15 cellular contexts compared by ENCODE assay signal in the genomic region with DNA sequence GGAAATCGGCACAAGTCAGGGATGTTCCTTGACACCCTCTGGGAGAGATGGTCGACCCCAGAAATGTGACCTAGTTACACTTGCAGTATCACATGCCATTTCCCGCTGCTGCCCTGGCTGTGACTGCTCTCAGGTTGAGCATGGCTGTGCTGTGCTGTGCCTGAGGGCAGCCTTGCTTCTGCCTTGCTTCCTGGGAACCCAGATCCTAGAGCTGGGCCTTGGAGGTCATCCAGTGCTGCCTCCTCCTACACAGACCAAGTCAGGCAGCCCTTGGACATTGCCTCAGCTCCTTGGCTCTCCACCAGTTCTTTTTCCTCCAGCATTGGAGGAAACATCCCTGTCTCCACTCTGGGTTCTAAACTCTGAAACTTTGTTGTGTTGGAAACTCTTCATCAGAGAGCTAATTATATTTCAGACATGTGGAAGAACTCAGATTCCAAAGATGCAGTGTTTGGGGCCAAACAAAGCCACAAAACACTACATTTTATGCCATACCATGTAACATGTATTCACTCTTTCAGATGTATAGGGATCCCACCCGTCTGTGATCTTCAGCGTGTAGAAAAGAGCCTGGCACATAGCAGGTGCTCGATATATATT. TPM values are rescaled to one million over a fixed set of nuclear protein-coding genes. Genes with fewer than 3 reads are reported as not detected.
DNase-seq lines count a peak whose midpoint lies in the region; ATAC-seq, FAIRE-seq and TF ChIP-seq lines count a peak whose summit lies in the region.
"Had no signal": no experiment of that assay in that cellular context is flagged by ENCODE, and none has a peak within 500 bp of the region (broad histone marks: within the 10 kb centered on the region; RNA-seq: fewer than 3 reads in every experiment).

No MANE protein-coding gene starts in this region.

- no peak overlapping the region for H3K4me3 ChIP-seq in bronchial epithelial cell (ENCODE audit: low read depth, low read length)
- no peak overlapping the region for H3K4me3 ChIP-seq in right cardiac atrium (ENCODE audit: low read length)
- H3K4me3 ChIP-seq: K562 had no signal

- H3K4me1 ChIP-seq in right cardiac atrium (ENCODE audit: control insufficient read depth, insufficient read depth, low read length), result peaks cover 19% of the 10 kb centered on the region
- H3K4me1 ChIP-seq: BE2C had no signal

- DNase-seq in EL, result peak; percentile 60
- DNase-seq in bronchial epithelial cell (ENCODE audit: low read depth), result no peak
- peak; percentile 89 to 95 (median 90) for DNase-seq in right cardiac atrium
- DNase-seq in renal cortical epithelial cell (ENCODE audit: low read depth), result peak; percentile 56
- no peak for DNase-seq in HEK293T (ENCODE audit: extremely low spot score)
- DNase-seq in T-helper 2 cell, result no peak
- DNase-seq in pons (ENCODE audit: low spot score), result no peak
- DNase-seq: activated CD8-positive, alpha-beta memory T cell treated with anti-CD3 and anti-CD28 coated beads for 24 hours; glutamatergic neuron; T-cell had no signal

- no peaks in the 10 kb centered on the region for H3K27me3 ChIP-seq in bronchial epithelial cell (ENCODE audit: control insufficient read depth, insufficient read depth, low read length)
- no peaks in the 10 kb centered on the region for H3K27me3 ChIP-seq in right cardiac atrium (ENCODE audit: control insufficient read depth, insufficient read depth)
- H3K27me3 ChIP-seq: BE2C had no signal

- H3K27ac ChIP-seq in right cardiac atrium (ENCODE audit: low read length), result peak overlapping the region; percentile 48

- peak; percentile 92 for FAIRE-seq in bronchial epithelial cell (lab: Jason Lieb, UNC)
- FAIRE-seq: GM19239, K562 had no signal

- TF ChIP-seq CTCF in bronchial epithelial cell (IDR thresholded peaks at IDR 0.05; ENCODE audit: insufficient read depth, low read length, severe bottlenecking), result no peak

- WGBS in right cardiac atrium, result 42% methylated on average over 6 of the region's 6 CpGs

- CTCF ChIA-PET in HEK293T (lab: Yijun Ruan, JAX), result no interaction called here

- POLR2A ChIA-PET in HEK293T (lab: Yijun Ruan, JAX), result no interaction called here

- H3K36me3 ChIP-seq in bronchial epithelial cell (ENCODE audit: control insufficient read depth, insufficient read depth, low read length), result no peaks in the 10 kb centered on the region
- H3K36me3 ChIP-seq: BE2C had no signal

- intact Hi-C loops in right cardiac atrium (cut with DNase I), result loop anchor here in 3 of 4 donors (10.0 kb wide), 3 partner anchors 55 to 75 kb away; no protein-coding TSS in a partner anchor

- peak; percentile 89 to 92 for ATAC-seq in right cardiac atrium
- no peak for ATAC-seq in HG03457 (IDR thresholded peaks at IDR 0.05; ENCODE audit: unreplicated experiment)
- ATAC-seq: K562, T-cell had no signal

- no peaks in the 10 kb centered on the region for H3K9me3 ChIP-seq in right cardiac atrium (ENCODE audit: control insufficient read depth, low read length)
- H3K9me3 ChIP-seq: BE2C had no signal

TF ChIP-seq in HEK293T, 16 proteins besides CTCF, POLR2A, EP300 and RAD21:
- TF ChIP-seq SP1 (IDR thresholded peaks at IDR 0.05), result no peak
- no peak for TF ChIP-seq BHLHE40 (IDR thresholded peaks at IDR 0.05; ENCODE audit: borderline replicate concordance)
- no peak for TF ChIP-seq LEF1 (IDR thresholded peaks at IDR 0.05; ENCODE audit: borderline replicate concordance)
- TF ChIP-seq, protein P1, sequence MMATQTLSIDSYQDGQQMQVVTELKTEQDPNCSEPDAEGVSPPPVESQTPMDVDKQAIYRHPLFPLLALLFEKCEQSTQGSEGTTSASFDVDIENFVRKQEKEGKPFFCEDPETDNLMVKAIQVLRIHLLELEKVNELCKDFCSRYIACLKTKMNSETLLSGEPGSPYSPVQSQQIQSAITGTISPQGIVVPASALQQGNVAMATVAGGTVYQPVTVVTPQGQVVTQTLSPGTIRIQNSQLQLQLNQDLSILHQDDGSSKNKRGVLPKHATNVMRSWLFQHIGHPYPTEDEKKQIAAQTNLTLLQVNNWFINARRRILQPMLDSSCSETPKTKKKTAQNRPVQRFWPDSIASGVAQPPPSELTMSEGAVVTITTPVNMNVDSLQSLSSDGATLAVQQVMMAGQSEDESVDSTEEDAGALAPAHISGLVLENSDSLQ (IDR thresholded peaks at IDR 0.05), result no peak
- no peak for TF ChIP-seq HDGF (IDR thresholded peaks at IDR 0.05; ENCODE audit: borderline replicate concordance)
- TF ChIP-seq NFRKB (IDR thresholded peaks at IDR 0.05), result no peak
- no peak for TF ChIP-seq L3MBTL2 (conservative IDR thresholded peaks at IDR 0.05)
- no peak for TF ChIP-seq FOXA1 (IDR thresholded peaks at IDR 0.05)
- no peak for TF ChIP-seq SUZ12 (IDR thresholded peaks at IDR 0.05)

RNA-seq across cellular contexts. Expression of gene MAMDC2, which starts 6.1 kb away (rescaled TPM):
- total RNA-seq in bronchial epithelial cell, result 0.26 and 0.53 TPM in 2 replicates
- total RNA-seq in right cardiac atrium, result 10 to 100 TPM; 12.2 to 18.1 (median 16.5) TPM
- 11.5 TPM for polyA plus RNA-seq in right cardiac atrium
- 32.9 and 39.1 TPM in 2 replicates for total RNA-seq in renal cortical epithelial cell
- total RNA-seq: K562; natural killer cell treated with Interleukin-12 subunit alpha and Interleukin-12 subunit beta and Interleukin-15 and Interleukin-18, amount 100 ng/mL, for 72 hours had no signal

Comparison
In these comparisons a context has a peak if more than half of its experiments do, and no peak if none do; other contexts are left out.
1. DNase-seq: peak in EL (single experiment), right cardiac atrium (3 of 3) and renal cortical epithelial cell (single experiment); none in bronchial epithelial cell (single experiment), HEK293T (single experiment), T-helper 2 cell (0 of 5) and pons (single experiment).